In the genomic region with DNA sequence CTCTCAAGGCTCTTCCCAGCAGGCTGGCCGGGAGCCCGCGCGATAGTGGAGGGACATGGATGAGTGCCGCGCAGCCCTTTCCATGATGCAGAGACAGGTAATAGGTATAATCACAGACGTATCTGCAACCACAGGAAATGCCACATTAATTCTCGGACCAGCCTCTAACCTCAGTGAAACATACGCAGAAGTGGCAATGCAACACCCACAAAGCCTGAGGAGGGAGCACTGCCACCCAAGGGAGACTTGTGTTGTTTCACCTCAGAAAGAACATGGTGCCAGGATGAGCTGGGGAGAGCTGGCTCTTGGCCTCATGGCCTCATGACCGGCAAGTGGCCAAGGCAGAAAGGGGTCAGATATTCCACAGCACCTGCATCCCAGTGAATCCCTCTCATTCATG, we compare ENCODE assay signal across 13 cellular contexts. TPM values are rescaled to one million over a fixed set of nuclear protein-coding genes. Genes with fewer than 3 reads are reported as not detected.
DNase-seq lines count a peak whose midpoint lies in the region; ATAC-seq, FAIRE-seq and TF ChIP-seq lines count a peak whose summit lies in the region.
"Had no signal": no experiment of that assay in that cellular context is flagged by ENCODE, and none has a peak within 500 bp of the region (broad histone marks: within the 10 kb centered on the region; RNA-seq: fewer than 3 reads in every experiment).

No MANE protein-coding gene starts in this region.

- H3K9me3 ChIP-seq in Panc1 (ENCODE audit: control insufficient read depth, insufficient read depth, low read depth, low read length) = no peaks in the 10 kb centered on the region
- H3K9me3 ChIP-seq in H1 (ENCODE audit: insufficient read depth in 2 of 2, low read depth in 1 of 2, low read length in 1 of 2) = no peaks in the 10 kb centered on the region
- H3K9me3 ChIP-seq in mesenchymal stem cell (ENCODE audit: control insufficient read depth, low read length) = no peaks in the 10 kb centered on the region
- no peaks in the 10 kb centered on the region for H3K9me3 ChIP-seq in A673 (ENCODE audit: low read depth, low read length, poor library complexity, severe bottlenecking)
- H3K9me3 ChIP-seq: BLaER1, Caco-2 had no signal

- H3K23me2 ChIP-seq in H1 (ENCODE audit: low read depth, low read length) = no peaks in the 10 kb centered on the region

- in situ Hi-C loops in Panc1 (cut with HindIII; ENCODE audit: low pct_unique_long_range_greater_than_20kb, low sequenced_read_pairs) = no loop called here

- H3K4ac ChIP-seq in H1 (replicated peaks; ENCODE audit: insufficient read length, low read depth, low read length) (no peak overlapping the region), mesenchymal stem cell (ENCODE audit: low read depth in 1 of 2, low read length in 2 of 2) (no peak overlapping the region)

- H3K56ac ChIP-seq in H1 (replicated peaks; ENCODE audit: insufficient read length, low read depth, low read length) = no peak overlapping the region

- TF ChIP-seq EP300 in H1 (IDR thresholded peaks at IDR 0.05; ENCODE audit: borderline replicate concordance in 1 of 2, low read depth in 2 of 2, low read length in 2 of 2) = no peak

- H3K4me2 ChIP-seq in H1 (ENCODE audit: insufficient read depth in 1 of 2, low read depth in 2 of 2, low read length in 2 of 2) (no peak overlapping the region), mesenchymal stem cell (ENCODE audit: low read length, poor library complexity, severe bottlenecking) (no peak overlapping the region)
- H3K4me2 ChIP-seq: BLaER1 had no signal

- TF ChIP-seq RAD21 in H1 (IDR thresholded peaks at IDR 0.05 in 1 of 2, conservative IDR thresholded peaks at IDR 0.05 in 1 of 2; ENCODE audit: low read depth in 2 of 2, low read length in 2 of 2) = no peak; a peak in 1 of 4 replicates

- no peaks in the 10 kb centered on the region for H4K20me1 ChIP-seq in H1 (replicated peaks in 1 of 2; ENCODE audit: control insufficient read depth in 1 of 2, insufficient read depth in 2 of 2, low read length in 2 of 2)
- H4K20me1 ChIP-seq: BLaER1 had no signal

- H3K4me1 ChIP-seq in Panc1 (ENCODE audit: control insufficient read depth, insufficient read depth, low read length) (no peaks in the 10 kb centered on the region), H1 (replicated peaks in 1 of 4; ENCODE audit: control insufficient read depth in 3 of 4, insufficient read depth in 4 of 4, low read length in 3 of 4) (no peaks in the 10 kb centered on the region; a peak in 1 of 7 replicates), mesenchymal stem cell (ENCODE audit: control insufficient read depth, insufficient read depth, low read depth, low read length) (peaks cover 6% of the 10 kb centered on the region), A673 (ENCODE audit: insufficient read depth, low read length, poor library complexity, severe bottlenecking) (no peaks in the 10 kb centered on the region)
- H3K4me1 ChIP-seq: Caco-2 had no signal

- H3K9ac ChIP-seq in H1 (replicated peaks in 1 of 4; ENCODE audit: extremely low read depth in 1 of 4, low read depth in 3 of 4, low read length in 3 of 4) (no peak overlapping the region), mesenchymal stem cell (ENCODE audit: low read length) (no peak overlapping the region)
- H3K9ac ChIP-seq: BLaER1 had no signal

- no peak for FAIRE-seq in H1 (lab: Jason Lieb, UNC)

- H2BK15ac ChIP-seq in H1 (ENCODE audit: low read length) (no peak overlapping the region), mesenchymal stem cell (ENCODE audit: low read depth, poor library complexity, severe bottlenecking) (no peak overlapping the region)

- H4K91ac ChIP-seq in H1 (replicated peaks; ENCODE audit: insufficient read length, low read length) (no peak overlapping the region), mesenchymal stem cell (ENCODE audit: low read length) (peak overlapping the region; percentile 53)

- H3K27me3 ChIP-seq in Panc1 (ENCODE audit: control insufficient read depth, insufficient read depth, low read length) (no peaks in the 10 kb centered on the region), H1 (replicated peaks in 1 of 4; ENCODE audit: control insufficient read depth in 3 of 4, extremely low read depth in 1 of 4, insufficient read depth in 3 of 4, low read length in 3 of 4) (no peaks in the 10 kb centered on the region), mesenchymal stem cell (ENCODE audit: control insufficient read depth in 1 of 2, insufficient read depth in 1 of 2, low read length in 2 of 2) (no peaks in the 10 kb centered on the region), A673 (replicated peaks; ENCODE audit: insufficient read depth, low read depth, low read length, poor library complexity) (no peaks in the 10 kb centered on the region)
- H3K27me3 ChIP-seq: BLaER1 had no signal

- 91% methylated on average over 10 of the region's 10 CpGs; no CpG with 5 or more reads in 1 of the 2 experiments for WGBS in H1 (ENCODE audit: extremely low coverage in 1 of 2, insufficient coverage in 1 of 2, insufficient read length in 1 of 2, insufficient replicate concordance in 2 of 2, low coverage in 1 of 2, low lambda C conversion rate in 2 of 2, missing lambda C conversion rate in 1 of 2), 2 experiments
- WGBS in mesenchymal stem cell = 88% methylated on average over 10 of the region's 10 CpGs

- BruUV-seq in Panc1 (replicated peaks; lab: Mats Ljungman, UMichigan) (no TSS peak), A673 (replicated peaks; lab: Mats Ljungman, UMichigan) (no TSS peak)

- H3K14ac ChIP-seq in H1 (ENCODE audit: insufficient read length) (no peak overlapping the region), mesenchymal stem cell (ENCODE audit: low read length in 2 of 2) (no peak overlapping the region)

- H3K36me3 ChIP-seq in Panc1 (ENCODE audit: control insufficient read depth, insufficient read depth, low read length) (no peaks in the 10 kb centered on the region), H1 (ENCODE audit: control insufficient read depth in 2 of 4, insufficient read depth in 4 of 4, low read length in 3 of 4) (peaks cover 0 to 3% (median 0%) of the 10 kb centered on the region in 4 experiments; a peak in 1 of 8 replicates), mesenchymal stem cell (ENCODE audit: control insufficient read depth in 1 of 2, insufficient read depth in 2 of 2, low read depth in 1 of 2, low read length in 2 of 2) (peaks cover 3 to 4% of the 10 kb centered on the region in 2 experiments), A673 (ENCODE audit: insufficient read depth, low read length, poor library complexity, severe bottlenecking) (no peaks in the 10 kb centered on the region)

- TF ChIP-seq CTCF in Panc1 (IDR thresholded peaks at IDR 0.05) (no peak), H1 (IDR thresholded peaks at IDR 0.05; ENCODE audit: control extremely low read depth in 1 of 3, insufficient read depth in 1 of 3, low read depth in 1 of 3, low read length in 3 of 3) (peak in 1 of 3 experiments; percentile 1; a peak in 1 of 4 replicates), A673 (conservative IDR thresholded peaks at IDR 0.05; ENCODE audit: low read depth, low read length) (no peak)

- H4K8ac ChIP-seq in H1 (ENCODE audit: extremely low read depth, insufficient read depth, low read length) (no peak overlapping the region), mesenchymal stem cell (ENCODE audit: low read length) (no peak overlapping the region)

- POLR2A ChIA-PET in Panc1 (lab: Charles Lee) (no interaction called here), H1 (lab: Charles Lee; ENCODE audit: partially characterized antibody) (interaction anchor here (1.1 kb wide), 1 partner anchor 91 kb away, joined by 4 read pairs; no protein-coding TSS in a partner anchor), A673 (lab: Charles Lee; ENCODE audit: low non-redundant PET) (no interaction called here)

- no peak overlapping the region for H3K23ac ChIP-seq in H1 (ENCODE audit: insufficient read length)
- H3K23ac ChIP-seq in mesenchymal stem cell (ENCODE audit: low read length in 2 of 2) = no peak overlapping the region

- no peak overlapping the region for H3K27ac ChIP-seq in Panc1 (ENCODE audit: low read length)
- no peak overlapping the region for H3K27ac ChIP-seq in H1 (ENCODE audit: low read depth, low read length)
- no peak overlapping the region for H3K27ac ChIP-seq in mesenchymal stem cell (ENCODE audit: low read length, poor library complexity, severe bottlenecking)
- no peak overlapping the region for H3K27ac ChIP-seq in A673 (ENCODE audit: low read depth, low read length, poor library complexity, severe bottlenecking)
- H3K27ac ChIP-seq: BLaER1 had no signal

- no peaks in the 10 kb centered on the region for H3K79me2 ChIP-seq in H1 (ENCODE audit: control insufficient read depth in 1 of 2, insufficient read depth in 2 of 2, low read length in 2 of 2)

- H2BK120ac ChIP-seq in H1 (replicated peaks; ENCODE audit: low read depth, low read length) (no peak overlapping the region), mesenchymal stem cell (ENCODE audit: low read depth, low read length) (no peak overlapping the region)

- no peak overlapping the region for H4K5ac ChIP-seq in H1 (ENCODE audit: insufficient read length, low read depth, low read length)

- H2AK5ac ChIP-seq in H1 (ENCODE audit: low read depth, low read length) (no peak overlapping the region), mesenchymal stem cell (ENCODE audit: low read length, severe bottlenecking) (no peak overlapping the region)

- ATAC-seq in Panc1 (peak; percentile 21; the same call in 1 of the 2 replicates), GM18517 (IDR thresholded peaks at IDR 0.05; ENCODE audit: unreplicated experiment) (no peak)

- H2BK5ac ChIP-seq in H1 (ENCODE audit: low read depth, low read length) (no peak overlapping the region), mesenchymal stem cell (ENCODE audit: low read depth, low read length, poor library complexity, severe bottlenecking) (no peak overlapping the region)

- H3K4me3 ChIP-seq in Panc1 (ENCODE audit: low read depth in 2 of 2, low read length in 2 of 2) (no peak overlapping the region), H1 (ENCODE audit: extremely low read depth in 1 of 4, insufficient read depth in 2 of 4, low read depth in 3 of 4, low read length in 4 of 4) (no peak overlapping the region), mesenchymal stem cell (ENCODE audit: insufficient read depth in 1 of 2, low read depth in 1 of 2, low read length in 2 of 2) (no peak overlapping the region), A673 (ENCODE audit: low read depth, low read length, poor library complexity, severe bottlenecking) (no peak overlapping the region)
- H3K4me3 ChIP-seq: BLaER1 had no signal

- TF ChIP-seq POLR2A in H1 (IDR thresholded peaks at IDR 0.05; ENCODE audit: control extremely low read depth in 1 of 2, low read depth in 2 of 2, low read length in 2 of 2) = no peak

- no peak for DNase-seq in Panc1 (ENCODE audit: low read depth, low spot score)
- DNase-seq in H1 (ENCODE audit: low read depth in 1 of 2, low spot score in 2 of 2) = peak in 1 of 2 experiments; percentile 37
- no peak for DNase-seq in mesenchymal stem cell
- DNase-seq in H4 (ENCODE audit: low spot score) = no peak
- DNase-seq in A673 (ENCODE audit: low spot score) = no peak
- DNase-seq: AML-193; Caco-2; CD8-positive, alpha-beta memory T cell; DND-41; GDM1; H7 had no signal

- H2BK20ac ChIP-seq in H1 (ENCODE audit: low read length) = no peak overlapping the region

- no peak overlapping the region for H3K18ac ChIP-seq in H1 (ENCODE audit: extremely low read depth, low read length)
- no peak overlapping the region for H3K18ac ChIP-seq in mesenchymal stem cell (ENCODE audit: low read depth in 1 of 2, low read length in 2 of 2)

- intact Hi-C loops in Panc1 (cut with micrococcal nuclease; ENCODE audit: unreplicated experiment) = no loop called here
- intact Hi-C loops in A673 (cut with micrococcal nuclease; ENCODE audit: unreplicated experiment) = no loop called here

- H3K79me1 ChIP-seq in H1 (ENCODE audit: low read depth, low read length) (no peaks in the 10 kb centered on the region; the same call in 1 of the 2 replicates), mesenchymal stem cell (replicated peaks; ENCODE audit: low read length, poor library complexity, severe bottlenecking) (no peaks in the 10 kb centered on the region)

- H2BK12ac ChIP-seq in H1 (ENCODE audit: low read depth, low read length) (no peak overlapping the region), mesenchymal stem cell (ENCODE audit: low read length in 2 of 2) (no peak overlapping the region)

- H2AFZ ChIP-seq in H1 (ENCODE audit: low read length) = no peak overlapping the region
- no peak overlapping the region for H2AFZ ChIP-seq in mesenchymal stem cell (ENCODE audit: low read depth, low read length)

- CTCF ChIA-PET in Panc1 (lab: Charles Lee) (no interaction called here), H1 (lab: Charles Lee; ENCODE audit: partially characterized antibody) (interaction anchor here (0.5 to 1.6 kb wide), 2 partner anchors 18 to 20 kb away, joined by 3 to 5 read pairs; no protein-coding TSS in a partner anchor), A673 (lab: Charles Lee) (no interaction called here)

RNA-seq across cellular contexts. Expression of a gene that starts 39.0 kb away (rescaled TPM):
- total RNA-seq in Panc1 (2021; ENCODE audit: unreplicated experiment) = not detected
- not detected for polyA plus RNA-seq in Panc1 (2012; ENCODE audit: insufficient read length)
- total RNA-seq in H1 (2021; fragmentation: NEBNext Ultra II Directional; extraction: Animal tissue kit (Norgen Biotek cat#: 25700)) = 0.22 TPM in 1 of 2 replicates, not detected in the other
- 0.14 and 0.17 TPM in 2 replicates for polyA plus RNA-seq in H1 (2011; rRNA removed)
- 0.10 TPM for polyA plus RNA-seq in H1 (2011; cell fraction: cytosol; rRNA removed)
- polyA plus RNA-seq in H1 (2011; cell fraction: nucleus; rRNA removed) = 0.37 TPM
- 0.18 TPM in 1 of 4 replicates, not detected in the others for polyA plus RNA-seq in H1 (2012, experiment 1 of 2)
- not detected for polyA plus RNA-seq in H1 (2012, experiment 2 of 2)
- not detected for polyA plus RNA-seq in H1 (2013, experiment 1 of 2)
- 0.04 TPM for polyA plus RNA-seq in H1 (2013, experiment 2 of 2)
- 0.38 TPM in 1 of 2 replicates, not detected in the other for polyA minus RNA-seq in H1 (2011; rRNA and poly(A)+ RNA removed)
- polyA minus RNA-seq in H1 (2011; cell fraction: cytosol; rRNA and poly(A)+ RNA removed) = not detected
- not detected for polyA minus RNA-seq in H1 (2011; cell fraction: nucleus; rRNA and poly(A)+ RNA removed)
- polyA plus RNA-seq in mesenchymal stem cell (2013, experiment 1 of 2) = not detected
- not detected for polyA plus RNA-seq in mesenchymal stem cell (2013, experiment 2 of 2)
- not detected in 2 replicates for total RNA-seq in H4 (2014; rRNA removed; shearing (Covaris generic))
- not detected in 2 replicates for total RNA-seq in A673 (2021)
- total RNA-seq: Caco-2; CD8-positive, alpha-beta memory T cell; H7 had no signal
- polyA plus RNA-seq: CD8-positive, alpha-beta memory T cell had no signal
